8 cellular contexts compared by ENCODE assay signal in the genomic region with DNA sequence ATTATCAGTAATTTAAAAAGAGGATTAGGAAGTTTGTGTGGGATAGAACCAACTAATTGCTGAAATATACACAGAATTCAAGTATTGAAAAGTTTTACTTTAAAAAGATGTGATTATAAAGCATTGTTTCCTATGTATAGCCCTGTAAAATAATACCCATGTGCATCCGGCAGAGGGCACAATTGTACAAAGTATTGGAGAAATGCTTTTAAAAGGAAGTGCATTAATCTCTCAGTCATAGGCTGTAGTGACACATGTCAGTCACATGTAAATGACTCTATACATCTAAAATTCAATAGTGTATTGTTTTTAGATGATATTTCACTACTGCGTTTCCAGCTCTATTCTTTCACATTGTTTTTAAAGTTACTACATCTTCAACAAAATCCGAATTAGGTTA. TPM values are rescaled to one million over a fixed set of nuclear protein-coding genes. Genes with fewer than 3 reads are reported as not detected.
A peak's percentile ranks its signal among the peaks of the same experiment; 100 is the strongest.
DNase-seq lines count a peak whose midpoint lies in the region; ATAC-seq and TF ChIP-seq lines count a peak whose summit lies in the region.

No MANE protein-coding gene starts in this region.

- H3K36me3 ChIP-seq in HAP-1 (replicated peaks) (no peaks in the 10 kb centered on the region), mucosa of descending colon (ENCODE audit: low read depth) (no peaks in the 10 kb centered on the region), suprapubic skin (no peaks in the 10 kb centered on the region)

- DNase-seq in G401 (ENCODE audit: low spot score), result peak; percentile 64
- DNase-seq in HAP-1 (ENCODE audit: low spot score in 2 of 2), result peak; percentile 71 to 81
- peak; percentile 11 to 14 for DNase-seq in NCI-H1930 (lab: John Stamatoyannopoulos, UW)
- peak; percentile 61 for DNase-seq in activated CD4-positive, CD25-positive, alpha-beta regulatory T cell treated with anti-CD3 and anti-CD28 coated beads, Interleukin-2, amount 50 U/mL, for 72 hours
- peak; percentile 47 for DNase-seq in dedifferentiated amniotic fluid mesenchymal stem cell (ENCODE audit: extremely low spot score)
- DNase-seq in mucosa of descending colon, result peak in 1 of 3 donors; percentile 66
- DNase-seq in suprapubic skin (ENCODE audit: low spot score in 2 of 2), result no peak

- H3K4me3 ChIP-seq in HAP-1 (no peak overlapping the region), mucosa of descending colon (no peak overlapping the region), suprapubic skin (no peak overlapping the region)

- H3K27me3 ChIP-seq in HAP-1 (ENCODE audit: low read depth), result peaks cover 29% of the 10 kb centered on the region
- H3K27me3 ChIP-seq in suprapubic skin, result no peaks in the 10 kb centered on the region

- no peak for TF ChIP-seq POLR2A in suprapubic skin (IDR thresholded peaks at IDR 0.05)

- 34% methylated on average over 3 of the region's 3 CpGs for WGBS in suprapubic skin

- peak; percentile 87 for ATAC-seq in mucosa of descending colon
- no peak for ATAC-seq in GM21360 (IDR thresholded peaks at IDR 0.05; ENCODE audit: unreplicated experiment)

- no peak overlapping the region for H3K27ac ChIP-seq in suprapubic skin

- no peak for TF ChIP-seq EP300 in suprapubic skin (IDR thresholded peaks at IDR 0.05)

- H3K9me3 ChIP-seq in HAP-1 (no peaks in the 10 kb centered on the region; the same call in 1 of the 2 replicates), mucosa of descending colon (no peaks in the 10 kb centered on the region), suprapubic skin (no peaks in the 10 kb centered on the region)

- in situ Hi-C loops in G401 (cut with HindIII; ENCODE audit: low sequenced_read_pairs), result no loop called here
- in situ Hi-C loops in HAP-1 (cut with MboI; ENCODE audit: low sequenced_read_pairs), result loop anchor here (10.0 to 25.0 kb wide), 2 partner anchors 295 to 1077 kb away; no protein-coding TSS in a partner anchor

- H3K4me1 ChIP-seq in HAP-1 (no peaks in the 10 kb centered on the region), mucosa of descending colon (ENCODE audit: low read depth) (no peaks in the 10 kb centered on the region), suprapubic skin (no peaks in the 10 kb centered on the region)

- intact Hi-C loops in mucosa of descending colon (cut with DNase I, micrococcal nuclease), result loop anchor here in 1 of 2 donors (5.0 to 10.0 kb wide), 2 partner anchors 385 to 1108 kb away; partner anchors contain the start of gene TCEANC

- no peak for TF ChIP-seq CTCF in mucosa of descending colon (IDR thresholded peaks at IDR 0.05)
- TF ChIP-seq CTCF in suprapubic skin (IDR thresholded peaks at IDR 0.05), result peak; percentile 42 to 70

RNA-seq across cellular contexts. Expression of gene GEMIN8, which starts 9.7 kb away (rescaled TPM):
- total RNA-seq in G401 (2014; rRNA removed; shearing (Covaris generic)), result 6.7 and 14.8 TPM in 2 replicates
- total RNA-seq in mucosa of descending colon, result 10 to 100 TPM; 13.5 to 15.9 (median 14.9) TPM
- 10 to 100 TPM; 19.2 to 36.2 (median 22.3) TPM for total RNA-seq in suprapubic skin

Comparison
In these comparisons a context has a peak if more than half of its experiments do, and no peak if none do; other contexts are left out.
1. DNase-seq: peak in G401 (single experiment), HAP-1 (2 of 2), NCI-H1930 (2 of 2), activated CD4-positive, CD25-positive, alpha-beta regulatory T cell treated with anti-CD3 and anti-CD28 coated beads, Interleukin-2, amount 50 U/mL, for 72 hours (single experiment) and dedifferentiated amniotic fluid mesenchymal stem cell (single experiment); none in suprapubic skin (0 of 2).